In the genomic region with DNA sequence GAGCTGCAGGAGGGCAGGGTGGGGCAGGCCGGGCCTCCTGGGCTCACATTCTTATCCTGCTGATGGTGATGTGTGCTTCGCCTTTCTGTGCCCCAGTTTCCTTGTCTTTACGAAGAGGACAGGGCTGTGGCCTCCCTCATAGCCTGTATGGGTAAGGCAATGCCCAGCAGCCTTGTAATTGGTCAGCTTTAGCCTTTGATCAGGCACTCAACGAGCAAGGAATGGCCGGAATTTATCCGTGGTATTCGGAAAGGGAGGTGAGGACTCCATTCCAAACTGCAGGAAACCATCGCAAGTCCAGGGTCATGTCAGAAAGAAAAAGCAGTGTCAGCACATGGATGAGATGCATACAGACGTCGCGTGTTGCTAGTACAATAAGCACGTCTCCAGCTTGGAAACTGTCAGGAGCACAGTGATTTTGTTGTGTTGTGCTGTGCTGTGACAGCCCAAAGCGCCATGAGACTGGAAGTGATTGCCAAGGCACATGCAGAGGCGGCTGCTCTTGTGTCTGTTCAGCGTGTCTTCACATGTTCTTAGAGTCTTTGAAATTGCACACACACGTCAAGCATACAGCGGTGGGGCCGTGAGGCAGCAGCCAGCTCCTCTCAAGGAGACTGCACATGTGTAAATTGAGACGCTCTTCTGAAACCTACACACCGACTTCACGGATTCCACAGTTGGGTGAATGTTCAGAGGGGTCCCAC, we compare ENCODE assay signal across 15 cellular contexts. TPM values are rescaled to one million over a fixed set of nuclear protein-coding genes. Genes with fewer than 3 reads are reported as not detected.
DNase-seq lines count a peak whose midpoint lies in the region; FAIRE-seq and TF ChIP-seq lines count a peak whose summit lies in the region.
"Had no signal": no experiment of that assay in that cellular context is flagged by ENCODE, and none has a peak within 500 bp of the region (broad histone marks: within the 10 kb centered on the region; RNA-seq: fewer than 3 reads in every experiment).

No MANE protein-coding gene starts in this region.

- no peak overlapping the region for H3K27ac ChIP-seq in neuronal stem cell (replicated peaks; ENCODE audit: low read length)
- H3K27ac ChIP-seq in adrenal gland = no peak overlapping the region
- H3K27ac ChIP-seq: PC-9 had no signal

- FAIRE-seq in frontal cortex (lab: Jason Lieb, UNC) = no peak
- FAIRE-seq: endometrium had no signal

- H3K4me3 Mint-ChIP-seq in brain = peak overlapping the region in 2 of 5 experiments; percentile 7 to 59
- H3K4me3 Mint-ChIP-seq in glutamatergic neuron (ENCODE audit: unreplicated experiment) = peak overlapping the region; percentile 34
- H3K4me3 Mint-ChIP-seq: activated CD4-positive, alpha-beta T cell treated with anti-CD3 and anti-CD28 coated beads, Interleukin-2, amount 10 ng/mL, durations not matched to agents 24 days and 14 days; T-helper 1 cell treated with Interleukin-12 subunit alpha and Interleukin-12 subunit beta and Interleukin-4 antibody, amounts not matched to agents 30 μg/mL and 1 μg/mL, for 36 hours had no signal

- peaks cover 43% of the 10 kb centered on the region for H3K79me1 ChIP-seq in neuronal stem cell (ENCODE audit: low read depth, low read length)

- no peak overlapping the region for H3K4me3 ChIP-seq in H7 (ENCODE audit: insufficient read depth, low read depth, low read length)
- H3K4me3 ChIP-seq in neuronal stem cell (ENCODE audit: low read length in 2 of 2) = no peak overlapping the region
- no peak overlapping the region for H3K4me3 ChIP-seq in adrenal gland
- H3K4me3 ChIP-seq: PC-9, right lobe of liver had no signal

- no CpG with 5 or more reads among the region's 21 CpGs for WGBS in neuronal stem cell (ENCODE audit: extremely low coverage in 2 of 2, insufficient read length in 2 of 2, insufficient replicate concordance in 1 of 2), 2 donors
- WGBS in adrenal gland, 4 donors = 76 to 80% (median 76%) methylated on average over 21 of the region's 21 CpGs

- no peak overlapping the region for H3K4me2 ChIP-seq in neuronal stem cell (ENCODE audit: insufficient read depth, low read length, poor library complexity, severe bottlenecking)
- H3K4me2 ChIP-seq: PC-9 had no signal

- H2BK15ac ChIP-seq in neuronal stem cell (ENCODE audit: low read length) = no peak overlapping the region

- H3K27ac Mint-ChIP-seq in brain (peak overlapping the region; percentile 24 to 93 (median 79)), glutamatergic neuron (ENCODE audit: unreplicated experiment) (no peak overlapping the region)
- H3K27ac Mint-ChIP-seq: T-helper 1 cell treated with Interleukin-12 subunit alpha and Interleukin-12 subunit beta and Interleukin-4 antibody, amounts not matched to agents 30 μg/mL and 1 μg/mL, for 36 hours had no signal

- no peak for TF ChIP-seq POLR2A in adrenal gland (IDR thresholded peaks at IDR 0.05)

- H3K27me3 Mint-ChIP-seq in brain = no peaks in the 10 kb centered on the region
- peaks cover 10% of the 10 kb centered on the region for H3K27me3 Mint-ChIP-seq in glutamatergic neuron (ENCODE audit: unreplicated experiment)
- H3K27me3 Mint-ChIP-seq: activated CD4-positive, alpha-beta T cell treated with anti-CD3 and anti-CD28 coated beads, Interleukin-2, amount 10 ng/mL, durations not matched to agents 24 days and 14 days had no signal

- no peak for TF ChIP-seq CTCF in brain (conservative IDR thresholded peaks at IDR 0.05)
- TF ChIP-seq CTCF in glutamatergic neuron (IDR thresholded peaks at IDR 0.05; ENCODE audit: partially characterized antibody, unreplicated experiment) = no peak
- TF ChIP-seq CTCF in adrenal gland (IDR thresholded peaks at IDR 0.05) = no peak

- H3K36me3 Mint-ChIP-seq in brain (peaks cover 61% of the 10 kb centered on the region), glutamatergic neuron (ENCODE audit: unreplicated experiment) (peaks cover 23% of the 10 kb centered on the region)

- peaks cover 38% of the 10 kb centered on the region for H3K4me1 Mint-ChIP-seq in brain
- peaks cover 22% of the 10 kb centered on the region for H3K4me1 Mint-ChIP-seq in glutamatergic neuron (ENCODE audit: low read depth, unreplicated experiment)

- no peaks in the 10 kb centered on the region for H3K27me3 ChIP-seq in H7 (ENCODE audit: control insufficient read depth, insufficient read depth, low read length)
- H3K27me3 ChIP-seq in neuronal stem cell (ENCODE audit: control insufficient read depth in 3 of 3, insufficient read depth in 3 of 3, low read depth in 1 of 3, low read length in 3 of 3) = no peaks in the 10 kb centered on the region
- H3K27me3 ChIP-seq in adrenal gland = no peaks in the 10 kb centered on the region
- H3K27me3 ChIP-seq: right lobe of liver had no signal

- peaks cover 0 to 7% (median 3%) of the 10 kb centered on the region in 5 experiments for H3K9me3 Mint-ChIP-seq in brain
- peaks cover 23% of the 10 kb centered on the region for H3K9me3 Mint-ChIP-seq in glutamatergic neuron (ENCODE audit: unreplicated experiment)

- H3K23ac ChIP-seq in neuronal stem cell (ENCODE audit: low read depth, low read length, poor library complexity) = no peak overlapping the region

- no peak overlapping the region for H2AFZ ChIP-seq in neuronal stem cell (ENCODE audit: low read length)
- H2AFZ ChIP-seq: PC-9 had no signal

- H3K9ac ChIP-seq in neuronal stem cell (ENCODE audit: low read depth, low read length, poor library complexity) = peak overlapping the region; percentile 9

- no peak overlapping the region for H3K14ac ChIP-seq in neuronal stem cell (ENCODE audit: low read length)

- no peak overlapping the region for H2BK120ac ChIP-seq in neuronal stem cell (ENCODE audit: low read depth, low read length)

- no peak overlapping the region for H2BK12ac ChIP-seq in neuronal stem cell (ENCODE audit: low read length)

- H2AK5ac ChIP-seq in neuronal stem cell (ENCODE audit: low read depth, low read length) = no peak overlapping the region

- peak; percentile 76 for DNase-seq in H7
- DNase-seq in glutamatergic neuron = no peak
- no peak for DNase-seq in neuronal stem cell (ENCODE audit: low spot score)
- DNase-seq in NCI-H345 treated with DMSO at 0.1 percent for 48 hours (lab: John Stamatoyannopoulos, UW; ENCODE audit: unreplicated experiment) = no peak
- DNase-seq in frontal cortex (ENCODE audit: low spot score in 2 of 2) = no peak
- no peak for DNase-seq in KG1 (lab: John Stamatoyannopoulos, UW)
- DNase-seq in adrenal gland = no peak
- DNase-seq: activated CD4-positive, alpha-beta T cell treated with anti-CD3 and anti-CD28 coated beads, Interleukin-2, amount 10 ng/mL, durations not matched to agents 24 days and 14 days; activated T-cell treated with anti-CD3 and anti-CD28 coated beads, Interleukin-2, amount 50 U/mL, for 48 hours; NCI-H446; PC-9; right lobe of liver had no signal

- no peak overlapping the region for H4K91ac ChIP-seq in neuronal stem cell (ENCODE audit: low read depth, low read length, poor library complexity)

- H3K9me3 ChIP-seq in neuronal stem cell (replicated peaks in 1 of 2; ENCODE audit: control insufficient read depth in 2 of 2, insufficient read depth in 1 of 2, low read depth in 1 of 2, low read length in 2 of 2) (peaks cover 4 to 11% of the 10 kb centered on the region in 2 donors), adrenal gland (replicated peaks in 1 of 3) (no peaks in the 10 kb centered on the region)
- H3K9me3 ChIP-seq: right lobe of liver had no signal

- H3K4ac ChIP-seq in neuronal stem cell (ENCODE audit: low read length) = no peak overlapping the region

- H4K8ac ChIP-seq in neuronal stem cell (ENCODE audit: low read depth, low read length) = no peak overlapping the region

- intact Hi-C loops in adrenal gland (cut with DNase I) = no loop called here

- H3K4me1 ChIP-seq in neuronal stem cell (ENCODE audit: control insufficient read depth in 2 of 2, insufficient read depth in 1 of 2, low read depth in 1 of 2, low read length in 2 of 2) (peaks cover 4 to 9% of the 10 kb centered on the region in 2 donors), adrenal gland (replicated peaks in 1 of 2) (peaks cover 8 to 14% of the 10 kb centered on the region in 2 donors)

- H3K18ac ChIP-seq in neuronal stem cell (ENCODE audit: low read length) = no peak overlapping the region

- H2BK5ac ChIP-seq in neuronal stem cell (ENCODE audit: low read length) = no peak overlapping the region

- peaks cover 6% of the 10 kb centered on the region for H3K36me3 ChIP-seq in H7 (replicated peaks; ENCODE audit: control insufficient read depth, insufficient read depth, low read length)
- peaks cover 24 to 67% of the 10 kb centered on the region in 2 donors for H3K36me3 ChIP-seq in neuronal stem cell (replicated peaks in 1 of 2; ENCODE audit: control insufficient read depth in 2 of 2, insufficient read depth in 2 of 2, low read length in 2 of 2)
- H3K36me3 ChIP-seq in adrenal gland (replicated peaks in 1 of 2) = no peaks in the 10 kb centered on the region

RNA-seq across cellular contexts. Expression of a gene that starts 6.1 kb away (rescaled TPM):
- total RNA-seq in H7 (2014; rRNA removed; shearing (Covaris generic)) = 15.1 and 25.1 TPM in 2 replicates
- 39.8 TPM for polyA plus RNA-seq in brain (ENCODE audit: insufficient read depth, low read depth, low replicate concordance)
- total RNA-seq in glutamatergic neuron (ENCODE audit: unreplicated experiment) = 50.4 TPM
- 13.7 TPM for polyA plus RNA-seq in neuronal stem cell (2013, experiment 1 of 2)
- polyA plus RNA-seq in neuronal stem cell (2013, experiment 2 of 2) = 13.4 TPM
- 86.0 TPM for total RNA-seq in frontal cortex
- total RNA-seq in adrenal gland = 10 to 100 TPM in 7 of 8 donors, 1 to 10 TPM in 1; 9.0 to 45.7 (median 13.2) TPM
- polyA plus RNA-seq in adrenal gland = 10 to 100 TPM in 2 of 3 donors, 1 to 10 TPM in 1; 9.2 to 36.6 (median 15.1) TPM

RNA-seq across cellular contexts. Expression of a gene that starts 6.5 kb away (rescaled TPM):
- 413 and 501 TPM in 2 replicates for total RNA-seq in H7 (2014; rRNA removed; shearing (Covaris generic))
- polyA plus RNA-seq in brain (ENCODE audit: insufficient read depth, low read depth, low replicate concordance) (404 TPM), adrenal gland (100 to 1,000 TPM; 175 to 292 (median 178) TPM)
- total RNA-seq in glutamatergic neuron (ENCODE audit: unreplicated experiment) (289 TPM), frontal cortex (124 TPM), adrenal gland (100 to 1,000 TPM; 216 to 506 (median 277) TPM)
- polyA plus RNA-seq in neuronal stem cell (2013, experiment 1 of 2) = 299 TPM
- polyA plus RNA-seq in neuronal stem cell (2013, experiment 2 of 2) = 308 TPM

RNA-seq across cellular contexts. Expression of a gene that starts 27.4 kb away (rescaled TPM):
- total RNA-seq in H7 (2014; rRNA removed; shearing (Covaris generic)) = 67.6 and 68.6 TPM in 2 replicates
- polyA plus RNA-seq in brain (ENCODE audit: insufficient read depth, low read depth, low replicate concordance) = 171 TPM
- 73.6 TPM for total RNA-seq in glutamatergic neuron (ENCODE audit: unreplicated experiment)
- polyA plus RNA-seq in neuronal stem cell (2013, experiment 1 of 2) = 74.7 TPM
- polyA plus RNA-seq in neuronal stem cell (2013, experiment 2 of 2) = 78.8 TPM
- 97.8 TPM for total RNA-seq in frontal cortex
- total RNA-seq in adrenal gland = 10 to 100 TPM; 29.1 to 47.0 (median 35.6) TPM
- polyA plus RNA-seq in adrenal gland = 10 to 100 TPM; 17.6 to 23.4 (median 19.2) TPM

RNA-seq across cellular contexts. Expression of a gene that starts 33.1 kb away (rescaled TPM):
- total RNA-seq in H7 (2014; rRNA removed; shearing (Covaris generic)) = 32.7 and 37.8 TPM in 2 replicates
- polyA plus RNA-seq in brain (ENCODE audit: insufficient read depth, low read depth, low replicate concordance) (47.9 TPM), adrenal gland (10 to 100 TPM; 30.2 to 90.4 (median 84.3) TPM)
- total RNA-seq in glutamatergic neuron (ENCODE audit: unreplicated experiment) (27.1 TPM), frontal cortex (17.5 TPM), adrenal gland (10 to 100 TPM; 11.5 to 60.1 (median 41.6) TPM)
- 24.2 TPM for polyA plus RNA-seq in neuronal stem cell (2013, experiment 1 of 2)
- polyA plus RNA-seq in neuronal stem cell (2013, experiment 2 of 2) = 25.1 TPM
